ENCODE assay signal across 9 cellular contexts in genomic region chr2:234953116-234954031, GRCh38. TPM values are rescaled to one million over a fixed set of nuclear protein-coding genes. Genes with fewer than 3 reads are reported as not detected.
DNase-seq lines count a peak whose midpoint lies in the region; ATAC-seq and TF ChIP-seq lines count a peak whose summit lies in the region.
"Had no signal": no experiment of that assay in that cellular context is flagged by ENCODE, and none has a peak within 500 bp of the region (broad histone marks: within the 10 kb centered on the region; RNA-seq: fewer than 3 reads in every experiment).

No MANE protein-coding gene starts in this region.

- DNase-seq in heart left ventricle (no peak), left cardiac atrium (no peak), colonic mucosa (no peak), mesothelial cell of epicardium (ENCODE audit: low spot score in 2 of 2, unreplicated experiment in 2 of 2) (no peak), aorta (no peak), KG1 (lab: John Stamatoyannopoulos, UW) (no peak), iPS-NIHi7 (ENCODE audit: extremely low spot score) (no peak), NK-92 (lab: John Stamatoyannopoulos, UW; ENCODE audit: unreplicated experiment) (no peak)

- no peaks in the 10 kb centered on the region for H3K9me3 Mint-ChIP-seq in mesothelial cell of epicardium

- H3K4me3 ChIP-seq in heart left ventricle = peak overlapping the region; percentile 60 to 100 (median 82)
- peak overlapping the region; percentile 65 for H3K4me3 ChIP-seq in colonic mucosa
- H3K4me3 ChIP-seq in aorta (ENCODE audit: low read length in 2 of 2) = peak overlapping the region; percentile 91 to 93
- H3K4me3 ChIP-seq: GM12878 had no signal

- peak overlapping the region; percentile 88 for H3K4me3 Mint-ChIP-seq in mesothelial cell of epicardium

- H3K27ac Mint-ChIP-seq in mesothelial cell of epicardium = peak overlapping the region; percentile 88

- WGBS in heart left ventricle, 4 donors = 51 to 62% (median 58%) methylated on average over 16 to 20 of the region's 20 CpGs
- WGBS in aorta, 2 donors = 68 to 72% methylated on average over 20 of the region's 20 CpGs

- peaks cover 64% of the 10 kb centered on the region for H3K4me1 Mint-ChIP-seq in mesothelial cell of epicardium

- peaks cover 0 to 59% (median 29%) of the 10 kb centered on the region in 12 donors for H3K4me1 ChIP-seq in heart left ventricle
- H3K4me1 ChIP-seq in colonic mucosa = peaks cover 4% of the 10 kb centered on the region
- H3K4me1 ChIP-seq in aorta (ENCODE audit: control insufficient read depth in 1 of 2, insufficient read depth in 2 of 2, low read length in 2 of 2) = no peaks in the 10 kb centered on the region

- no peak for TF ChIP-seq POLR2A in heart left ventricle (IDR thresholded peaks at IDR 0.05)

- no peaks in the 10 kb centered on the region for H3K36me3 Mint-ChIP-seq in mesothelial cell of epicardium

- H3K9ac ChIP-seq in colonic mucosa (ENCODE audit: low read depth in 2 of 2, low read length in 2 of 2) = peak overlapping the region; percentile 80 to 86

- no peaks in the 10 kb centered on the region for H3K36me3 ChIP-seq in heart left ventricle
- H3K36me3 ChIP-seq in colonic mucosa = no peaks in the 10 kb centered on the region
- no peaks in the 10 kb centered on the region for H3K36me3 ChIP-seq in aorta (ENCODE audit: control insufficient read depth in 1 of 2, insufficient read depth in 2 of 2, low read length in 1 of 2)

- TF ChIP-seq CTCF in heart left ventricle (IDR thresholded peaks at IDR 0.05) = no peak
- TF ChIP-seq CTCF in colonic mucosa (IDR thresholded peaks at IDR 0.05) = no peak
- TF ChIP-seq CTCF in mesothelial cell of epicardium (IDR thresholded peaks at IDR 0.05; ENCODE audit: unreplicated experiment) = no peak

- intact Hi-C loops in heart left ventricle (cut with DNase I) (loop anchor here in 7 of 10 donors (2.0 to 10.0 kb wide), 10 partner anchors 27 to 154 kb away; no protein-coding TSS in a partner anchor), left cardiac atrium (cut with DNase I) (loop anchor here in 1 of 2 donors (5.0 to 10.0 kb wide), 2 partner anchors 99 to 131 kb away; no protein-coding TSS in a partner anchor), colonic mucosa (cut with DNase I) (loop anchor here (5.0 kb wide), 1 partner anchor 99 kb away; no protein-coding TSS in a partner anchor), aorta (cut with DNase I) (loop anchor here (5.0 to 10.0 kb wide), 5 partner anchors 34 to 271 kb away; no protein-coding TSS in a partner anchor)

- no peaks in the 10 kb centered on the region for H3K27me3 Mint-ChIP-seq in mesothelial cell of epicardium (ENCODE audit: low read depth)

- H3K27me3 ChIP-seq in heart left ventricle (peaks cover 0 to 33% (median 0%) of the 10 kb centered on the region in 9 donors), colonic mucosa (no peaks in the 10 kb centered on the region), aorta (ENCODE audit: control insufficient read depth in 1 of 2, insufficient read depth in 2 of 2, low read length in 1 of 2) (no peaks in the 10 kb centered on the region)

- no peak for ATAC-seq in heart left ventricle
- no peak for ATAC-seq in left cardiac atrium
- no peak for ATAC-seq in aorta (ENCODE audit: low FRiP score)
- ATAC-seq: GM12878 had no signal

- H3K9me3 ChIP-seq in heart left ventricle (no peaks in the 10 kb centered on the region), colonic mucosa (no peaks in the 10 kb centered on the region), aorta (ENCODE audit: control insufficient read depth, low read length) (no peaks in the 10 kb centered on the region)

- H3K27ac ChIP-seq in heart left ventricle (peak overlapping the region; percentile 51 to 91 (median 74)), colonic mucosa (peak overlapping the region; percentile 51), aorta (ENCODE audit: low read depth in 1 of 2, low read length in 2 of 2) (no peak overlapping the region)

RNA-seq across cellular contexts. Expression of gene SH3BP4, which starts 1.6 kb away (rescaled TPM):
- total RNA-seq in heart left ventricle (10 to 100 TPM in 7 of 9 donors, 1 to 10 TPM in 2; 8.5 to 33.5 (median 12.4) TPM), left cardiac atrium (10 to 100 TPM; 15.1 to 27.0 TPM), colonic mucosa (10 to 100 TPM; 29.1 to 44.4 TPM), mesothelial cell of epicardium (44.1 to 45.0 TPM (median 44.3 TPM) in 3 replicates), aorta (10 to 100 TPM; 27.6 to 32.2 TPM)
- polyA plus RNA-seq in heart left ventricle (10 to 100 TPM in 1 of 2 donors, 1 to 10 TPM in 1; 5.4 to 25.2 TPM), aorta (1 to 10 TPM; 4.5 to 5.1 TPM)

Comparison
In these comparisons a context has a peak if more than half of its experiments do, and no peak if none do; other contexts are left out.
1. H3K27ac ChIP-seq: peak in heart left ventricle (12 of 12) and colonic mucosa (single experiment); none in aorta (0 of 2).
2. Peak in every context shown above with its lines, with median percentiles within 50 percentile points of each other: H3K4me3 ChIP-seq.